In genomic region chr6:30782425-30783014, GRCh38 we compare ENCODE assay signal across 8 cellular contexts. TPM values are rescaled to one million over a fixed set of nuclear protein-coding genes. Genes with fewer than 3 reads are reported as not detected.
DNase-seq lines count a peak whose midpoint lies in the region; ATAC-seq and TF ChIP-seq lines count a peak whose summit lies in the region.

No MANE protein-coding gene starts in this region.

- H3K9me3 ChIP-seq in OCI-LY7 (ENCODE audit: low read length), result no peaks in the 10 kb centered on the region

- no peaks in the 10 kb centered on the region for H3K79me2 ChIP-seq in OCI-LY7 (ENCODE audit: insufficient read depth, low read depth, low read length)

- TF ChIP-seq CTCF in epithelial cell of proximal tubule (conservative IDR thresholded peaks at IDR 0.05; ENCODE audit: low read depth, low read length) (no peak), OCI-LY7 (conservative IDR thresholded peaks at IDR 0.05; ENCODE audit: low read length) (no peak)

- ATAC-seq in sciatic nerve, result peak; percentile 8
- no peak for ATAC-seq in HG03108 (IDR thresholded peaks at IDR 0.05; ENCODE audit: unreplicated experiment)

- no TSS peak for BruUV-seq in OCI-LY7 (replicated peaks; lab: Mats Ljungman, UMichigan)

- H3K27ac ChIP-seq in OCI-LY7 (ENCODE audit: low read depth, low read length, poor library complexity, severe bottlenecking), result no peak overlapping the region

- CTCF ChIA-PET in OCI-LY7 (lab: Charles Lee; ENCODE audit: unreplicated experiment), result no interaction called here

- no peaks in the 10 kb centered on the region for H4K20me1 ChIP-seq in OCI-LY7 (ENCODE audit: insufficient read depth, low read length)

- intact Hi-C loops in sciatic nerve (cut with DNase I) (no loop called here), OCI-LY7 (cut with micrococcal nuclease; ENCODE audit: unreplicated experiment) (no loop called here)

- H2AFZ ChIP-seq in OCI-LY7 (ENCODE audit: low read length), result no peak overlapping the region

- H3K4me2 ChIP-seq in OCI-LY7 (ENCODE audit: low read length), result no peak overlapping the region

- POLR2A ChIA-PET in OCI-LY7 (lab: Charles Lee), result interaction anchor here (1.4 kb wide), 1 partner anchor 9 kb away, joined by 3 read pairs; no protein-coding TSS in a partner anchor

- H3K9me2 ChIP-seq in OCI-LY7 (ENCODE audit: insufficient read depth, low read length), result no peaks in the 10 kb centered on the region

- H3K36me3 ChIP-seq in OCI-LY7 (ENCODE audit: insufficient read depth, low read length), result no peaks in the 10 kb centered on the region

- no peaks in the 10 kb centered on the region for H3K4me1 ChIP-seq in OCI-LY7 (ENCODE audit: insufficient read depth, low read length, poor library complexity, severe bottlenecking)

- DNase-seq in COLO829 (ENCODE audit: low spot score) (peak; percentile 57), RPMI7951 (ENCODE audit: low read depth) (peak; percentile 60), epithelial cell of proximal tubule (ENCODE audit: low read depth) (no peak), sciatic nerve (ENCODE audit: low spot score) (no peak), cerebellum (ENCODE audit: low spot score) (no peak), OCI-LY7 (ENCODE audit: low spot score) (no peak), amygdala (lab: John Stamatoyannopoulos, UW) (no peak)

- H3K4me3 ChIP-seq in epithelial cell of proximal tubule (ENCODE audit: low read depth, low read length) (peak overlapping the region; percentile 4), OCI-LY7 (ENCODE audit: low read depth, low read length, poor library complexity, severe bottlenecking) (no peak overlapping the region)

RNA-seq across cellular contexts. Expression of gene IER3, which starts 38.2 kb away (rescaled TPM):
- 377 and 410 TPM in 2 replicates for total RNA-seq in RPMI7951 (2014; rRNA removed; shearing (Covaris generic))
- total RNA-seq in epithelial cell of proximal tubule (336 and 354 TPM in 2 replicates), sciatic nerve (40.7 TPM), cerebellum (4.5 TPM), OCI-LY7 (2022) (1.3 and 1.6 TPM in 2 replicates)
- total RNA-seq in OCI-LY7 (2014; rRNA removed; shearing (Covaris generic)), result 0.51 and 2.8 TPM in 2 replicates

RNA-seq across cellular contexts. Expression of gene FLOT1, which starts 40.0 kb away (rescaled TPM):
- 108 and 118 TPM in 2 replicates for total RNA-seq in RPMI7951 (2014; rRNA removed; shearing (Covaris generic))
- total RNA-seq in epithelial cell of proximal tubule (91.7 and 100 TPM in 2 replicates), sciatic nerve (172 TPM), cerebellum (35.7 TPM), OCI-LY7 (2022) (108 and 117 TPM in 2 replicates)
- total RNA-seq in OCI-LY7 (2014; rRNA removed; shearing (Covaris generic)), result 66.7 and 70.7 TPM in 2 replicates

Comparison
In these comparisons a context has a peak if more than half of its experiments do, and no peak if none do; other contexts are left out.
1. DNase-seq: peak in COLO829 (single experiment) and RPMI7951 (single experiment); none in epithelial cell of proximal tubule (single experiment), sciatic nerve (single experiment), cerebellum (single experiment), OCI-LY7 (single experiment) and amygdala (0 of 56).